In the genomic region with DNA sequence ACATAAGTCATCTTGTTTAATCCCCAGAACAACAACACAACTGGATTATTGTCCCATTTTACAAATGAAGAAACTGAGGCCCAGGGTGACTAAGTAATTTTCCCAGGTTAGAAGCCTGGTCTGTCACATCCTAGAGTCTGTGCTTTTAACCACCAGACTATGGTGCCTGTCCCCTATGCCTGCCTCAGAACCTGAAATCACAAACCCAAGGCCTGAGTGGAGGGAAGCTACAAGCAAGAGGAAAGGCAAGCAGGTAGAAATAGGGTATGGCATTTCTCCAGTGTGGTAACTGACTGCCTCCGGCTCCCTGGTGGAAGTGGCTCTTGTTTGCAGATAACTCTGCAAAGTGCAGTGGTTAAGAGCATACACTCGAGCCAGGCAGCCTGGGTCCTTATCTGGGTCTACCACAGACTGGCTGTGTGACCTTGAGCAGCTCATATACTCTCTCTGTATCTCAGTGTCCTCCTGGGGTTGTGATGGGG, we compare ENCODE assay signal across 1 cellular context.
TF ChIP-seq lines count a peak whose summit lies in the region.

No MANE protein-coding gene starts in this region.

TF ChIP-seq in K562, 482 proteins besides CTCF, POLR2A, EP300 and RAD21 (continued from another document):
- TF ChIP-seq CBX3 (IDR thresholded peaks at IDR 0.05; ENCODE audit: borderline replicate concordance in 1 of 2, low read length in 2 of 2) (peak in 1 of 2 experiments; percentile 83; a peak in 2 of 3 replicates), FOXP1 (CRISPR knock-in tag; IDR thresholded peaks at IDR 0.05) (0 out of 2 replicates have a peak, but pooled peaks have one; percentile 42), ZKSCAN8 (CRISPR knock-in tag; IDR thresholded peaks at IDR 0.05) (0 out of 2 replicates have a peak, but pooled peaks have one; percentile 23), RBBP5 (IDR thresholded peaks at IDR 0.05; ENCODE audit: borderline replicate concordance, insufficient read depth, low read length, poor library complexity, severe bottlenecking) (peak; percentile 30), CHD2 (IDR thresholded peaks at IDR 0.05; ENCODE audit: low read depth, low read length) (peak; percentile 42; the same call in 1 of the 2 replicates), PTBP1 (IDR thresholded peaks at IDR 0.05; ENCODE audit: low read depth, low read length) (peak; percentile 78), JUN (IDR thresholded peaks at IDR 0.05; ENCODE audit: borderline replicate concordance, low read depth, low read length) (peak; percentile 33; the same call in 1 of the 2 replicates), JUN (CRISPR knock-in tag; IDR thresholded peaks at IDR 0.05; ENCODE audit: borderline replicate concordance) (no peak; the same call in 1 of the 2 replicates), CBFA2T2 (conservative IDR thresholded peaks at IDR 0.05) (peak; percentile 87), NEUROD1 (IDR thresholded peaks at IDR 0.05; ENCODE audit: borderline replicate concordance, low read depth, low read length, partially characterized antibody) (peak; percentile 43), CEBPG (CRISPR knock-in tag; IDR thresholded peaks at IDR 0.05) (no peak), CEBPG (tag; conservative IDR thresholded peaks at IDR 0.05 in 1 of 2, IDR thresholded peaks at IDR 0.05 in 1 of 2) (no peak), CHD4 (IDR thresholded peaks at IDR 0.05; ENCODE audit: insufficient read depth, insufficient replicate concordance, low read depth, low read length, poor library complexity, severe bottlenecking) (peak; percentile 98), SP1 (CRISPR knock-in tag; IDR thresholded peaks at IDR 0.05) (peak; percentile 45), ZNF707 (CRISPR knock-in tag; conservative IDR thresholded peaks at IDR 0.05) (no peak), SMAD4 (CRISPR knock-in tag; conservative IDR thresholded peaks at IDR 0.05) (0 out of 2 replicates have a peak, but pooled peaks have one; percentile 39), PHTF2 (CRISPR knock-in tag; IDR thresholded peaks at IDR 0.05) (no peak), MYBL2 (IDR thresholded peaks at IDR 0.05; ENCODE audit: low read depth) (no peak), MYBL2 (CRISPR knock-in tag; IDR thresholded peaks at IDR 0.05; ENCODE audit: borderline replicate concordance) (no peak), ZNF124 (CRISPR knock-in tag; IDR thresholded peaks at IDR 0.05) (no peak), CCNT2 (IDR thresholded peaks at IDR 0.05; ENCODE audit: borderline replicate concordance, extremely low read depth, insufficient read length, low read depth, low read length) (no peak)
- TF ChIP-seq, protein P1, sequence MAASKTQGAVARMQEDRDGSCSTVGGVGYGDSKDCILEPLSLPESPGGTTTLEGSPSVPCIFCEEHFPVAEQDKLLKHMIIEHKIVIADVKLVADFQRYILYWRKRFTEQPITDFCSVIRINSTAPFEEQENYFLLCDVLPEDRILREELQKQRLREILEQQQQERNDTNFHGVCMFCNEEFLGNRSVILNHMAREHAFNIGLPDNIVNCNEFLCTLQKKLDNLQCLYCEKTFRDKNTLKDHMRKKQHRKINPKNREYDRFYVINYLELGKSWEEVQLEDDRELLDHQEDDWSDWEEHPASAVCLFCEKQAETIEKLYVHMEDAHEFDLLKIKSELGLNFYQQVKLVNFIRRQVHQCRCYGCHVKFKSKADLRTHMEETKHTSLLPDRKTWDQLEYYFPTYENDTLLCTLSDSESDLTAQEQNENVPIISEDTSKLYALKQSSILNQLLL (CRISPR knock-in tag; IDR thresholded peaks at IDR 0.05; ENCODE audit: borderline replicate concordance) = no peak
- TF ChIP-seq, protein P2, sequence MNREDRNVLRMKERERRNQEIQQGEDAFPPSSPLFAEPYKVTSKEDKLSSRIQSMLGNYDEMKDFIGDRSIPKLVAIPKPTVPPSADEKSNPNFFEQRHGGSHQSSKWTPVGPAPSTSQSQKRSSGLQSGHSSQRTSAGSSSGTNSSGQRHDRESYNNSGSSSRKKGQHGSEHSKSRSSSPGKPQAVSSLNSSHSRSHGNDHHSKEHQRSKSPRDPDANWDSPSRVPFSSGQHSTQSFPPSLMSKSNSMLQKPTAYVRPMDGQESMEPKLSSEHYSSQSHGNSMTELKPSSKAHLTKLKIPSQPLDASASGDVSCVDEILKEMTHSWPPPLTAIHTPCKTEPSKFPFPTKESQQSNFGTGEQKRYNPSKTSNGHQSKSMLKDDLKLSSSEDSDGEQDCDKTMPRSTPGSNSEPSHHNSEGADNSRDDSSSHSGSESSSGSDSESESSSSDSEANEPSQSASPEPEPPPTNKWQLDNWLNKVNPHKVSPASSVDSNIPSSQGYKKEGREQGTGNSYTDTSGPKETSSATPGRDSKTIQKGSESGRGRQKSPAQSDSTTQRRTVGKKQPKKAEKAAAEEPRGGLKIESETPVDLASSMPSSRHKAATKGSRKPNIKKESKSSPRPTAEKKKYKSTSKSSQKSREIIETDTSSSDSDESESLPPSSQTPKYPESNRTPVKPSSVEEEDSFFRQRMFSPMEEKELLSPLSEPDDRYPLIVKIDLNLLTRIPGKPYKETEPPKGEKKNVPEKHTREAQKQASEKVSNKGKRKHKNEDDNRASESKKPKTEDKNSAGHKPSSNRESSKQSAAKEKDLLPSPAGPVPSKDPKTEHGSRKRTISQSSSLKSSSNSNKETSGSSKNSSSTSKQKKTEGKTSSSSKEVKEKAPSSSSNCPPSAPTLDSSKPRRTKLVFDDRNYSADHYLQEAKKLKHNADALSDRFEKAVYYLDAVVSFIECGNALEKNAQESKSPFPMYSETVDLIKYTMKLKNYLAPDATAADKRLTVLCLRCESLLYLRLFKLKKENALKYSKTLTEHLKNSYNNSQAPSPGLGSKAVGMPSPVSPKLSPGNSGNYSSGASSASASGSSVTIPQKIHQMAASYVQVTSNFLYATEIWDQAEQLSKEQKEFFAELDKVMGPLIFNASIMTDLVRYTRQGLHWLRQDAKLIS (CRISPR knock-in tag; IDR thresholded peaks at IDR 0.05) = peak; percentile 65; the same call in 1 of the 2 replicates
- TF ChIP-seq, protein P3, sequence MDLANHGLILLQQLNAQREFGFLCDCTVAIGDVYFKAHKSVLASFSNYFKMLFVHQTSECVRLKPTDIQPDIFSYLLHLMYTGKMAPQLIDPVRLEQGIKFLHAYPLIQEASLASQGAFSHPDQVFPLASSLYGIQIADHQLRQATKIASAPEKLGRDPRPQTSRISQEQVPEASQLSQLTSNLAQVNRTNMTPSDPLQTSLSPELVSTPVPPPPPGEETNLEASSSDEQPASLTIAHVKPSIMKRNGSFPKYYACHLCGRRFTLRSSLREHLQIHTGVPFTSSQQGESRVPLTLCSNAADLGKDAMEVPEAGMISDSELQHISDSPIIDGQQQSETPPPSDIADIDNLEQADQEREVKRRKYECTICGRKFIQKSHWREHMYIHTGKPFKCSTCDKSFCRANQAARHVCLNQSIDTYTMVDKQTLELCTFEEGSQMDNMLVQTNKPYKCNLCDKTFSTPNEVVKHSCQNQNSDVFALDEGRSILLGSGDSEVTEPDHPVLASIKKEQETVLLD (IDR thresholded peaks at IDR 0.05) = peak; percentile 61; the same call in 1 of the 2 replicates
- TF ChIP-seq, protein P4, sequence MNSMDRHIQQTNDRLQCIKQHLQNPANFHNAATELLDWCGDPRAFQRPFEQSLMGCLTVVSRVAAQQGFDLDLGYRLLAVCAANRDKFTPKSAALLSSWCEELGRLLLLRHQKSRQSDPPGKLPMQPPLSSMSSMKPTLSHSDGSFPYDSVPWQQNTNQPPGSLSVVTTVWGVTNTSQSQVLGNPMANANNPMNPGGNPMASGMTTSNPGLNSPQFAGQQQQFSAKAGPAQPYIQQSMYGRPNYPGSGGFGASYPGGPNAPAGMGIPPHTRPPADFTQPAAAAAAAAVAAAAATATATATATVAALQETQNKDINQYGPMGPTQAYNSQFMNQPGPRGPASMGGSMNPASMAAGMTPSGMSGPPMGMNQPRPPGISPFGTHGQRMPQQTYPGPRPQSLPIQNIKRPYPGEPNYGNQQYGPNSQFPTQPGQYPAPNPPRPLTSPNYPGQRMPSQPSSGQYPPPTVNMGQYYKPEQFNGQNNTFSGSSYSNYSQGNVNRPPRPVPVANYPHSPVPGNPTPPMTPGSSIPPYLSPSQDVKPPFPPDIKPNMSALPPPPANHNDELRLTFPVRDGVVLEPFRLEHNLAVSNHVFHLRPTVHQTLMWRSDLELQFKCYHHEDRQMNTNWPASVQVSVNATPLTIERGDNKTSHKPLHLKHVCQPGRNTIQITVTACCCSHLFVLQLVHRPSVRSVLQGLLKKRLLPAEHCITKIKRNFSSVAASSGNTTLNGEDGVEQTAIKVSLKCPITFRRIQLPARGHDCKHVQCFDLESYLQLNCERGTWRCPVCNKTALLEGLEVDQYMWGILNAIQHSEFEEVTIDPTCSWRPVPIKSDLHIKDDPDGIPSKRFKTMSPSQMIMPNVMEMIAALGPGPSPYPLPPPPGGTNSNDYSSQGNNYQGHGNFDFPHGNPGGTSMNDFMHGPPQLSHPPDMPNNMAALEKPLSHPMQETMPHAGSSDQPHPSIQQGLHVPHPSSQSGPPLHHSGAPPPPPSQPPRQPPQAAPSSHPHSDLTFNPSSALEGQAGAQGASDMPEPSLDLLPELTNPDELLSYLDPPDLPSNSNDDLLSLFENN (IDR thresholded peaks at IDR 0.05; ENCODE audit: low read depth in 2 of 2, low read length in 2 of 2) = peak in 1 of 2 experiments; percentile 45; a peak in 1 of 4 replicates
- TF ChIP-seq, protein P5, sequence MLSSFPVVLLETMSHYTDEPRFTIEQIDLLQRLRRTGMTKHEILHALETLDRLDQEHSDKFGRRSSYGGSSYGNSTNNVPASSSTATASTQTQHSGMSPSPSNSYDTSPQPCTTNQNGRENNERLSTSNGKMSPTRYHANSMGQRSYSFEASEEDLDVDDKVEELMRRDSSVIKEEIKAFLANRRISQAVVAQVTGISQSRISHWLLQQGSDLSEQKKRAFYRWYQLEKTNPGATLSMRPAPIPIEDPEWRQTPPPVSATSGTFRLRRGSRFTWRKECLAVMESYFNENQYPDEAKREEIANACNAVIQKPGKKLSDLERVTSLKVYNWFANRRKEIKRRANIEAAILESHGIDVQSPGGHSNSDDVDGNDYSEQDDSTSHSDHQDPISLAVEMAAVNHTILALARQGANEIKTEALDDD (IDR thresholded peaks at IDR 0.05) = peak; percentile 85
